In the genomic region with DNA sequence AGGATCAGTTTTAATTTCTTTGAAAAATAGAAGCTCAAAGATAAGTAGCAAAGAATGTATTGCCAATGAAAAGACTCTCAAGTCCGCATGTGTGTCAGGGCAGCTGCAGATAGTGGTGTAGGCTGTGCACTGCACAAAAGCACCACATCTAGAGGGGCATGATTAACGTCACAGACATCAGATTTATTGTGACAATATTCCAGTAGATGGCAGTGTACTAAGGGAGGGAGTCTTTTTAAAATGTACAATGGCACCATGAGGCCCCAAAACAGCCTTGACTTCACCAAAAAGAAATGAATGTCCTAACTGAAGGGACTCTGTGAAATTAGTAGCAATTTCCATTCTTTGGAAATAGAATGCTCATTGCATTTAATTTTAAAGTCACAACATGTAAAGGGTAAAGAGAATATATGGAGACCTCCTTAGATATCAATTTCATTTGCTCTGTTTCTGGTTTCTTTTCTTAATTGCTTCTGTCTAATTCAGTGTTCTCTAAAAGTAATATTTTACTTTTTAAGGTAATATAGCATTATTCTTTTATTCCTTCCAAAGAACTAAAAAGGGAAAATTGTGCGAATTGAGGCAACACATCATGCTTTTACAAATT, we compare ENCODE assay signal across 1 cellular context.
TF ChIP-seq lines count a peak whose summit lies in the region.

No MANE protein-coding gene starts in this region.

TF ChIP-seq in WTC11, 78 proteins besides CTCF, POLR2A, EP300 and RAD21 (continued from another document):
- TF ChIP-seq STAT6 (CRISPR knock-in tag; conservative IDR thresholded peaks at IDR 0.05; ENCODE audit: low read depth) (no peak), KAT7 (CRISPR knock-in tag; IDR thresholded peaks at IDR 0.05; ENCODE audit: borderline replicate concordance) (no peak), GRHL2 (CRISPR knock-in tag; IDR thresholded peaks at IDR 0.05; ENCODE audit: insufficient replicate concordance, severe bottlenecking) (no peak), USF2 (CRISPR knock-in tag; IDR thresholded peaks at IDR 0.05) (no peak), ATF3 (CRISPR knock-in tag; conservative IDR thresholded peaks at IDR 0.05) (no peak), NFATC4 (CRISPR knock-in tag; IDR thresholded peaks at IDR 0.05) (no peak), ZNF512 (CRISPR knock-in tag; IDR thresholded peaks at IDR 0.05; ENCODE audit: borderline replicate concordance) (no peak)
